In the genomic region with DNA sequence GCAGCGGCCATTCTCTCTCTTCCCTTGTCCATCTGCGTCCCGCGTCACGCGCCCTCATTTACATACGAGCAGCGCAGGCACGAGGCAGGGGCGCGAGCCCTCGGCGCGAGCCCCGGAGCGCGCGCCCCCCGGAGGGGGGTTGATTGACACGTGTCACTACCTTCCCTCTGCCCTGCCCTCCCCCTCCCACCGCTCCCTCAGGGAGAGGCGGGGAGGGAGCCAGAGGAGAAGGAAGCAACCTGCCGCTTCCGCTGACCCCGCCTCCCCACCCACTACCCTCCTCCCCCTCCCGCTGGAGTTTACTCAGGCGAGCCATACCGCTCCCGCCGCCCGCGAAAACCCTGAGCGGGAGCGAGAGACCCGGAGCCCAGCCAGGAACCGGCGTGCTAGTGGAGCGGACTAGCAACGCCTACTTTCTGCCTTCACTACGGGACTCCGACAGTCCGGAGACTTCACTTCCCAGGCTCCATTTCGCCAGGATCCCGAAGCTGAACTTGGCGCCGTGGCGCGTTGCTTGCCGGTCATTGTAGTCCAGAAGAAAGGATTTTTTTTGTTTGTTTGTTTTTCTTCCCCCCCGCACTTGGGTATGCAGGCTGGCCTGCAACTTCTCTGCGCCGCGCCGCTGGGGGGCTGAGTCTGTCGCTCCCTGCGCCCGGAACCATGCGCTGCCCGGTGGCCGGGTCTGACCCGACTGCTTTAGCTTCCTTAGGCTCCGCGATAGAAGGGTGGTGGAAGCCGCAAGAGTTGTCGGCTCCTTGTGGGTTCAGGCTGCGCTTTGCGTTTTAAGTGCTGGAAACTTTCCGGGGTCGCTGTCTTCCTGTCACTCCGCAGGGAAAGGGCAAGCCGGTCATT, we compare ENCODE assay signal across 1 cellular context.
TF ChIP-seq lines count a peak whose summit lies in the region.

Gene LCORL, minus strand, starts transcription at position 36 of the 852 bp plus-strand sequence. Its CDS starts 4 bp downstream, at position 32.

TF ChIP-seq in K562, 482 proteins besides CTCF, POLR2A, EP300 and RAD21 (continued from another document and continues in another):
- TF ChIP-seq, protein P1, sequence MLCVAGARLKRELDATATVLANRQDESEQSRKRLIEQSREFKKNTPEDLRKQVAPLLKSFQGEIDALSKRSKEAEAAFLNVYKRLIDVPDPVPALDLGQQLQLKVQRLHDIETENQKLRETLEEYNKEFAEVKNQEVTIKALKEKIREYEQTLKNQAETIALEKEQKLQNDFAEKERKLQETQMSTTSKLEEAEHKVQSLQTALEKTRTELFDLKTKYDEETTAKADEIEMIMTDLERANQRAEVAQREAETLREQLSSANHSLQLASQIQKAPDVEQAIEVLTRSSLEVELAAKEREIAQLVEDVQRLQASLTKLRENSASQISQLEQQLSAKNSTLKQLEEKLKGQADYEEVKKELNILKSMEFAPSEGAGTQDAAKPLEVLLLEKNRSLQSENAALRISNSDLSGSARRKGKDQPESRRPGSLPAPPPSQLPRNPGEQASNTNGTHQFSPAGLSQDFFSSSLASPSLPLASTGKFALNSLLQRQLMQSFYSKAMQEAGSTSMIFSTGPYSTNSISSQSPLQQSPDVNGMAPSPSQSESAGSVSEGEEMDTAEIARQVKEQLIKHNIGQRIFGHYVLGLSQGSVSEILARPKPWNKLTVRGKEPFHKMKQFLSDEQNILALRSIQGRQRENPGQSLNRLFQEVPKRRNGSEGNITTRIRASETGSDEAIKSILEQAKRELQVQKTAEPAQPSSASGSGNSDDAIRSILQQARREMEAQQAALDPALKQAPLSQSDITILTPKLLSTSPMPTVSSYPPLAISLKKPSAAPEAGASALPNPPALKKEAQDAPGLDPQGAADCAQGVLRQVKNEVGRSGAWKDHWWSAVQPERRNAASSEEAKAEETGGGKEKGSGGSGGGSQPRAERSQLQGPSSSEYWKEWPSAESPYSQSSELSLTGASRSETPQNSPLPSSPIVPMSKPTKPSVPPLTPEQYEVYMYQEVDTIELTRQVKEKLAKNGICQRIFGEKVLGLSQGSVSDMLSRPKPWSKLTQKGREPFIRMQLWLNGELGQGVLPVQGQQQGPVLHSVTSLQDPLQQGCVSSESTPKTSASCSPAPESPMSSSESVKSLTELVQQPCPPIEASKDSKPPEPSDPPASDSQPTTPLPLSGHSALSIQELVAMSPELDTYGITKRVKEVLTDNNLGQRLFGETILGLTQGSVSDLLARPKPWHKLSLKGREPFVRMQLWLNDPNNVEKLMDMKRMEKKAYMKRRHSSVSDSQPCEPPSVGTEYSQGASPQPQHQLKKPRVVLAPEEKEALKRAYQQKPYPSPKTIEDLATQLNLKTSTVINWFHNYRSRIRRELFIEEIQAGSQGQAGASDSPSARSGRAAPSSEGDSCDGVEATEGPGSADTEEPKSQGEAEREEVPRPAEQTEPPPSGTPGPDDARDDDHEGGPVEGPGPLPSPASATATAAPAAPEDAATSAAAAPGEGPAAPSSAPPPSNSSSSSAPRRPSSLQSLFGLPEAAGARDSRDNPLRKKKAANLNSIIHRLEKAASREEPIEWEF (CRISPR knock-in tag; IDR thresholded peaks at IDR 0.05), result no peak
- TF ChIP-seq PHF21A (IDR thresholded peaks at IDR 0.05; ENCODE audit: borderline replicate concordance, low read depth) (peak; percentile 13; the same call in 1 of the 2 replicates), ZNF449 (CRISPR knock-in tag; IDR thresholded peaks at IDR 0.05) (no peak), NCOR1 (IDR thresholded peaks at IDR 0.05) (peak; percentile 22; the same call in 1 of the 2 replicates), ZBTB11 (CRISPR knock-in tag; IDR thresholded peaks at IDR 0.05) (peak in 1 of 3 experiments; percentile 85; a peak in 2 of 6 replicates), TOE1 (IDR thresholded peaks at IDR 0.05; ENCODE audit: borderline replicate concordance) (0 out of 2 replicates have a peak, but pooled peaks have one; percentile 22), TOE1 (CRISPR knock-in tag; IDR thresholded peaks at IDR 0.05; ENCODE audit: borderline replicate concordance, low read depth) (no peak), ATF3 (IDR thresholded peaks at IDR 0.05) (no peak), ATF3 (CRISPR knock-in tag; conservative IDR thresholded peaks at IDR 0.05) (peak; percentile 65; the same call in 1 of the 2 replicates), PHF20 (IDR thresholded peaks at IDR 0.05; ENCODE audit: partially characterized antibody) (peak; percentile 55), NCOA2 (IDR thresholded peaks at IDR 0.05; ENCODE audit: partially characterized antibody in 2 of 2) (no peak), FOXJ3 (CRISPR knock-in tag; IDR thresholded peaks at IDR 0.05) (0 out of 2 replicates have a peak, but pooled peaks have one; percentile 38), MIER1 (IDR thresholded peaks at IDR 0.05; ENCODE audit: low read depth) (no peak; the same call in none of the 2 replicates), E2F3 (CRISPR knock-in tag; IDR thresholded peaks at IDR 0.05) (no peak), MAZ (CRISPR knock-in tag; conservative IDR thresholded peaks at IDR 0.05 in 1 of 2, IDR thresholded peaks at IDR 0.05 in 1 of 2) (peak; percentile 80 to 82), ZNF79 (CRISPR knock-in tag; IDR thresholded peaks at IDR 0.05; ENCODE audit: low read depth) (no peak), ZNF121 (CRISPR knock-in tag; conservative IDR thresholded peaks at IDR 0.05) (no peak), RBM25 (IDR thresholded peaks at IDR 0.05; ENCODE audit: low read depth, low read length, severe bottlenecking) (no peak), ZNF133 (CRISPR knock-in tag; IDR thresholded peaks at IDR 0.05) (no peak), ETS2 (tag; IDR thresholded peaks at IDR 0.05; ENCODE audit: borderline replicate concordance, poor library complexity, severe bottlenecking) (no peak), HOXB6 (CRISPR knock-in tag; IDR thresholded peaks at IDR 0.05; ENCODE audit: borderline replicate concordance) (no peak), PATZ1 (CRISPR knock-in tag; IDR thresholded peaks at IDR 0.05; ENCODE audit: borderline replicate concordance) (no peak), ZBTB9 (CRISPR knock-in tag; IDR thresholded peaks at IDR 0.05) (no peak), BRF1 (IDR thresholded peaks at IDR 0.05; ENCODE audit: borderline replicate concordance, extremely low read depth, insufficient read length) (no peak), ZNF263 (CRISPR knock-in tag; IDR thresholded peaks at IDR 0.05; ENCODE audit: borderline replicate concordance) (no peak), THRAP3 (IDR thresholded peaks at IDR 0.05; ENCODE audit: borderline replicate concordance) (no peak), C11orf30 (IDR thresholded peaks at IDR 0.05; ENCODE audit: low read depth) (peak; percentile 16; the same call in 1 of the 2 replicates), SMARCE1 (IDR thresholded peaks at IDR 0.05) (peak; percentile 31; the same call in 1 of the 2 replicates), ZNF444 (CRISPR knock-in tag; IDR thresholded peaks at IDR 0.05) (peak; percentile 84)
- TF ChIP-seq, protein P2, sequence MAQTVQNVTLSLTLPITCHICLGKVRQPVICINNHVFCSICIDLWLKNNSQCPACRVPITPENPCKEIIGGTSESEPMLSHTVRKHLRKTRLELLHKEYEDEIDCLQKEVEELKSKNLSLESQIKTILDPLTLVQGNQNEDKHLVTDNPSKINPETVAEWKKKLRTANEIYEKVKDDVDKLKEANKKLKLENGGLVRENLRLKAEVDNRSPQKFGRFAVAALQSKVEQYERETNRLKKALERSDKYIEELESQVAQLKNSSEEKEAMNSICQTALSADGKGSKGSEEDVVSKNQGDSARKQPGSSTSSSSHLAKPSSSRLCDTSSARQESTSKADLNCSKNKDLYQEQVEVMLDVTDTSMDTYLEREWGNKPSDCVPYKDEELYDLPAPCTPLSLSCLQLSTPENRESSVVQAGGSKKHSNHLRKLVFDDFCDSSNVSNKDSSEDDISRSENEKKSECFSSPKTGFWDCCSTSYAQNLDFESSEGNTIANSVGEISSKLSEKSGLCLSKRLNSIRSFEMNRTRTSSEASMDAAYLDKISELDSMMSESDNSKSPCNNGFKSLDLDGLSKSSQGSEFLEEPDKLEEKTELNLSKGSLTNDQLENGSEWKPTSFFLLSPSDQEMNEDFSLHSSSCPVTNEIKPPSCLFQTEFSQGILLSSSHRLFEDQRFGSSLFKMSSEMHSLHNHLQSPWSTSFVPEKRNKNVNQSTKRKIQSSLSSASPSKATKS (CRISPR knock-in tag; IDR thresholded peaks at IDR 0.05), result no peak
- TF ChIP-seq, protein P3, sequence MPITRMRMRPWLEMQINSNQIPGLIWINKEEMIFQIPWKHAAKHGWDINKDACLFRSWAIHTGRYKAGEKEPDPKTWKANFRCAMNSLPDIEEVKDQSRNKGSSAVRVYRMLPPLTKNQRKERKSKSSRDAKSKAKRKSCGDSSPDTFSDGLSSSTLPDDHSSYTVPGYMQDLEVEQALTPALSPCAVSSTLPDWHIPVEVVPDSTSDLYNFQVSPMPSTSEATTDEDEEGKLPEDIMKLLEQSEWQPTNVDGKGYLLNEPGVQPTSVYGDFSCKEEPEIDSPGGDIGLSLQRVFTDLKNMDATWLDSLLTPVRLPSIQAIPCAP (CRISPR knock-in tag; IDR thresholded peaks at IDR 0.05; ENCODE audit: borderline replicate concordance), result no peak
- TF ChIP-seq, protein P4, sequence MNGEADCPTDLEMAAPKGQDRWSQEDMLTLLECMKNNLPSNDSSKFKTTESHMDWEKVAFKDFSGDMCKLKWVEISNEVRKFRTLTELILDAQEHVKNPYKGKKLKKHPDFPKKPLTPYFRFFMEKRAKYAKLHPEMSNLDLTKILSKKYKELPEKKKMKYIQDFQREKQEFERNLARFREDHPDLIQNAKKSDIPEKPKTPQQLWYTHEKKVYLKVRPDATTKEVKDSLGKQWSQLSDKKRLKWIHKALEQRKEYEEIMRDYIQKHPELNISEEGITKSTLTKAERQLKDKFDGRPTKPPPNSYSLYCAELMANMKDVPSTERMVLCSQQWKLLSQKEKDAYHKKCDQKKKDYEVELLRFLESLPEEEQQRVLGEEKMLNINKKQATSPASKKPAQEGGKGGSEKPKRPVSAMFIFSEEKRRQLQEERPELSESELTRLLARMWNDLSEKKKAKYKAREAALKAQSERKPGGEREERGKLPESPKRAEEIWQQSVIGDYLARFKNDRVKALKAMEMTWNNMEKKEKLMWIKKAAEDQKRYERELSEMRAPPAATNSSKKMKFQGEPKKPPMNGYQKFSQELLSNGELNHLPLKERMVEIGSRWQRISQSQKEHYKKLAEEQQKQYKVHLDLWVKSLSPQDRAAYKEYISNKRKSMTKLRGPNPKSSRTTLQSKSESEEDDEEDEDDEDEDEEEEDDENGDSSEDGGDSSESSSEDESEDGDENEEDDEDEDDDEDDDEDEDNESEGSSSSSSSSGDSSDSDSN (IDR thresholded peaks at IDR 0.05; ENCODE audit: borderline replicate concordance in 1 of 2, low read depth in 2 of 2, low read length in 2 of 2), result peak; percentile 56 to 82; a peak in 2 of 4 replicates
